Comparison of ENCODE assay signal across 24 cellular contexts in the genomic region with DNA sequence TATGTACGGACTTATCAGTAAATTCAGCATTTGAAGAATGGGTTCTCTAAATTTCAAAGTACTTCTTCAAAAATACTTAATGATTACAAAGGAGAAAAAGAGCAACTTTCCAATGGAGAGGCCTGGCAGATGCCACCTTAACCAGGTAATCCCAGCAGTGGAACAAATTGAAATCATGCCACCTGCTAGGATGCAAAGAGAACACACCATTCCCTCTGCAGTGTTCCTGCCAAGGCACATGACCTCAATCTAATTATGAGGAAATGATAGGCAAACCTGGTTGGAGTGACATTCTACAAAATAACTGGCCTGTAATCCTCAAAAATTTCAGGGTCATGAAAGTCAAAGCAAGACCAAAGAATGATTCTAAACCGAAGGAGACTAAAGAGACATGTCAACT. TPM values are rescaled to one million over a fixed set of nuclear protein-coding genes. Genes with fewer than 3 reads are reported as not detected.
DNase-seq lines count a peak whose midpoint lies in the region; ATAC-seq and TF ChIP-seq lines count a peak whose summit lies in the region.
"Had no signal": no experiment of that assay in that cellular context is flagged by ENCODE, and none has a peak within 500 bp of the region (broad histone marks: within the 10 kb centered on the region; RNA-seq: fewer than 3 reads in every experiment).

No MANE protein-coding gene starts in this region.

- H3K27ac ChIP-seq in psoas muscle (peak overlapping the region; percentile 31), GM23248 (no peak overlapping the region)
- H3K27ac ChIP-seq: foreskin keratinocyte, KMS-11, parathyroid adenoma, Peyer's patch had no signal

- H3K27me3 ChIP-seq in psoas muscle (ENCODE audit: insufficient read depth in 3 of 3, low read length in 2 of 3) = no peaks in the 10 kb centered on the region
- H3K27me3 ChIP-seq in GM23248 (replicated peaks; ENCODE audit: insufficient read depth) = no peaks in the 10 kb centered on the region
- H3K27me3 ChIP-seq: foreskin keratinocyte, Peyer's patch, sigmoid colon had no signal

- H3K36me3 ChIP-seq in psoas muscle (ENCODE audit: insufficient read depth in 1 of 2, low read depth in 1 of 2) (no peaks in the 10 kb centered on the region), GM23248 (ENCODE audit: low read depth) (no peaks in the 10 kb centered on the region)
- H3K36me3 ChIP-seq: HAP-1, Peyer's patch, sigmoid colon had no signal

- H3K4me2 ChIP-seq in GM23248 (ENCODE audit: unreplicated experiment) = no peak overlapping the region
- H3K4me2 ChIP-seq: KMS-11 had no signal

- peaks cover 12% of the 10 kb centered on the region for H3K36me3 Mint-ChIP-seq in activated T-cell treated with anti-CD3 and anti-CD28 coated beads, Interleukin-2, amount 50 U/mL, for 24 hours (ENCODE audit: low read depth)

- H3K4me3 ChIP-seq in psoas muscle (no peak overlapping the region), GM23248 (no peak overlapping the region)
- H3K4me3 ChIP-seq: HAP-1, Peyer's patch, sigmoid colon had no signal

- no peaks in the 10 kb centered on the region for H3K9me3 Mint-ChIP-seq in activated T-cell treated with anti-CD3 and anti-CD28 coated beads, Interleukin-2, amount 50 U/mL, for 24 hours
- H3K9me3 Mint-ChIP-seq: CD14-positive monocyte had no signal

- WGBS in psoas muscle, 3 donors = 70 to 88% (median 72%) methylated on average over 2 of the region's 2 CpGs
- WGBS in GM23248 (ENCODE audit: low coverage in 1 of 2, low lambda C conversion rate in 2 of 2, missing lambda C conversion rate in 2 of 2), 2 experiments = 79 to 84% methylated on average over 2 of the region's 2 CpGs

- intact Hi-C loops in psoas muscle (cut with DNase I) = no loop called here

- H3F3A ChIP-seq in GM23248 (ENCODE audit: insufficient read depth) = peaks cover 37% of the 10 kb centered on the region

- H3K9me3 ChIP-seq in psoas muscle (no peaks in the 10 kb centered on the region), GM23248 (ENCODE audit: low read depth) (no peaks in the 10 kb centered on the region)
- H3K9me3 ChIP-seq: HAP-1, Peyer's patch, sigmoid colon had no signal

- H3K79me2 ChIP-seq in GM23248 (ENCODE audit: insufficient read depth) = peaks cover 87% of the 10 kb centered on the region

- ATAC-seq in psoas muscle (no peak), GM21526 (IDR thresholded peaks at IDR 0.05; ENCODE audit: low FRiP score, unreplicated experiment) (no peak), GM21737 (IDR thresholded peaks at IDR 0.05; ENCODE audit: unreplicated experiment) (no peak)
- ATAC-seq: foreskin keratinocyte had no signal

- no peak overlapping the region for H2AFZ ChIP-seq in GM23248
- H2AFZ ChIP-seq: parathyroid adenoma had no signal

- no peak for DNase-seq in activated T-cell treated with anti-CD3 and anti-CD28 coated beads, Interleukin-2, amount 50 U/mL, for 24 hours
- DNase-seq in activated T-cell treated with anti-CD3 and anti-CD28 coated beads for 4 hours (no peak), NCI-H2171 treated with DMSO at 0.1 percent for 48 hours (lab: John Stamatoyannopoulos, UW) (peak; percentile 73), cerebellar nuclear complex (lab: John Stamatoyannopoulos, UW) (peak; percentile 62 to 85), psoas muscle (no peak), GM23248 (no peak)
- DNase-seq: activated CD4-positive, CD25-positive, alpha-beta regulatory T cell treated with anti-CD3 and anti-CD28 coated beads, Interleukin-2, amount 50 U/mL, for 72 hours; activated gamma-delta T cell; amygdala; foreskin keratinocyte; hypothalamus; mammary epithelial cell; MV-4-11; NCI-H187 treated with DMSO at 0.1 percent for 48 hours; NCI-H345; sigmoid colon; T1000 had no signal

- H4K20me1 ChIP-seq in GM23248 (ENCODE audit: insufficient read depth) = peaks cover 13% of the 10 kb centered on the region; the same call in 1 of the 2 replicates

- H3K4me1 Mint-ChIP-seq in activated T-cell treated with anti-CD3 and anti-CD28 coated beads, Interleukin-2, amount 50 U/mL, for 24 hours (ENCODE audit: low read depth) = peaks cover 87% of the 10 kb centered on the region

- H3K4me1 ChIP-seq in psoas muscle (peaks cover 78% of the 10 kb centered on the region), GM23248 (ENCODE audit: insufficient read depth) (peaks cover 38% of the 10 kb centered on the region)

- H3K27me3 Mint-ChIP-seq in activated T-cell treated with anti-CD3 and anti-CD28 coated beads, Interleukin-2, amount 50 U/mL, for 24 hours = no peaks in the 10 kb centered on the region

- H3K27ac Mint-ChIP-seq in activated T-cell treated with anti-CD3 and anti-CD28 coated beads, Interleukin-2, amount 50 U/mL, for 24 hours = peak overlapping the region; percentile 28

- H3K4me3 Mint-ChIP-seq in activated T-cell treated with anti-CD3 and anti-CD28 coated beads, Interleukin-2, amount 50 U/mL, for 24 hours = no peak overlapping the region
- H3K4me3 Mint-ChIP-seq: CD14-positive monocyte had no signal

- H3K9me2 ChIP-seq in GM23248 (ENCODE audit: insufficient read depth) = no peaks in the 10 kb centered on the region

- H3K9ac ChIP-seq in GM23248 = no peak overlapping the region
- H3K9ac ChIP-seq: KMS-11, parathyroid adenoma had no signal

- TF ChIP-seq CTCF in psoas muscle (IDR thresholded peaks at IDR 0.05) = no peak

- in situ Hi-C loops in GM23248 (cut with MboI) = no loop called here

RNA-seq across cellular contexts. Expression of a gene that starts 21.5 kb away (rescaled TPM):
- total RNA-seq in psoas muscle = 10 to 100 TPM; 27.9 to 49.4 (median 32.6) TPM
- 10 to 100 TPM in 1 of 3 donors, 1 to 10 TPM in 2; 2.2 to 17.4 (median 2.5) TPM for polyA plus RNA-seq in psoas muscle
- 14.1 and 53.5 TPM in 2 replicates for total RNA-seq in GM23248 (2014; rRNA removed; shearing (Covaris generic))
- polyA plus RNA-seq in GM23248 (2016; fragmentation: Nextera tagmentation; extraction: Ambion mirVana) = 21.0 and 21.1 TPM in 2 replicates

Comparison
In these comparisons a context has a peak if more than half of its experiments do, and no peak if none do; other contexts are left out.
1. DNase-seq: peak in NCI-H2171 treated with DMSO at 0.1 percent for 48 hours (single experiment) and cerebellar nuclear complex (2 of 2); none in activated T-cell treated with anti-CD3 and anti-CD28 coated beads, Interleukin-2, amount 50 U/mL, for 24 hours (single experiment), activated T-cell treated with anti-CD3 and anti-CD28 coated beads for 4 hours (single experiment), psoas muscle (0 of 2) and GM23248 (single experiment).